Comparison of ENCODE assay signal across 23 cellular contexts in genomic region chr4:4601803-4602369, GRCh38.
"Had no signal": no experiment of that assay in that cellular context is flagged by ENCODE, and none has a peak within 500 bp of the region (broad histone marks: within the 10 kb centered on the region; RNA-seq: fewer than 3 reads in every experiment).

No MANE protein-coding gene starts in this region.

- H2AFZ ChIP-seq: hepatocyte had no signal

- H3K27me3 Mint-ChIP-seq: dendritic cell treated with granulocyte-macrophage colony-stimulating factor and Interleukin-4, amounts not matched to agents 40 ng/mL and 50 ng/mL, for 4 days; effector memory CD8-positive, alpha-beta T cell; naive B cell had no signal

- H3K79me2 ChIP-seq: hepatocyte had no signal

- H3K27ac Mint-ChIP-seq: dendritic cell treated with granulocyte-macrophage colony-stimulating factor and Interleukin-4, amounts not matched to agents 40 ng/mL and 50 ng/mL, for 4 days; endodermal cell; immature natural killer cell; mesothelial cell of epicardium had no signal

- H3K9me3 ChIP-seq: colonic mucosa, gastroesophageal sphincter, left lung, lower lobe of right lung, mucosa of descending colon had no signal

- H3K4me1 Mint-ChIP-seq: immature natural killer cell, naive B cell had no signal

- H3K36me3 ChIP-seq: colonic mucosa, gastroesophageal sphincter, heart left ventricle, left lung, lower lobe of right lung had no signal

- ATAC-seq: effector memory CD8-positive, alpha-beta T cell; esophagus mucosa; foreskin keratinocyte; gastroesophageal sphincter; heart left ventricle; left cardiac atrium; left lung; left ventricle myocardium superior; lower lobe of right lung; mucosa of descending colon had no signal

- H3K27me3 ChIP-seq: colonic mucosa, foreskin keratinocyte, gastroesophageal sphincter, heart left ventricle, hepatocyte, left lung had no signal

- H3K4me2 ChIP-seq: hepatocyte had no signal

- H3K4me1 ChIP-seq: colonic mucosa, foreskin keratinocyte, gastroesophageal sphincter, left lung, lower lobe of right lung had no signal

- H3K4me3 ChIP-seq: colonic mucosa, gastroesophageal sphincter, heart left ventricle, hepatocyte, left lung, lower lobe of right lung, mucosa of descending colon had no signal

- DNase-seq: colonic mucosa; cortex of kidney; effector CD8-positive, alpha-beta T cell; effector memory CD8-positive, alpha-beta T cell; endodermal cell; erythroblast; foreskin keratinocyte; heart left ventricle; hypothalamus; immature natural killer cell; left cardiac atrium; left lung; left ventricle myocardium superior; lower lobe of right lung; mesenchymal stem cell; mucosa of descending colon; naive B cell had no signal

- H3K27ac ChIP-seq: colonic mucosa, epithelial cell of prostate, foreskin keratinocyte, gastroesophageal sphincter, heart left ventricle, hepatocyte, left lung, lower lobe of right lung had no signal

- H3K9me3 Mint-ChIP-seq: effector memory CD8-positive, alpha-beta T cell; endodermal cell; immature natural killer cell had no signal

- H3K4me3 Mint-ChIP-seq: dendritic cell treated with granulocyte-macrophage colony-stimulating factor and Interleukin-4, amounts not matched to agents 40 ng/mL and 50 ng/mL, for 4 days; effector memory CD8-positive, alpha-beta T cell; endodermal cell; immature natural killer cell; mesothelial cell of epicardium; naive B cell had no signal
